Comparison of ENCODE assay signal across 1 cellular context in the genomic region with DNA sequence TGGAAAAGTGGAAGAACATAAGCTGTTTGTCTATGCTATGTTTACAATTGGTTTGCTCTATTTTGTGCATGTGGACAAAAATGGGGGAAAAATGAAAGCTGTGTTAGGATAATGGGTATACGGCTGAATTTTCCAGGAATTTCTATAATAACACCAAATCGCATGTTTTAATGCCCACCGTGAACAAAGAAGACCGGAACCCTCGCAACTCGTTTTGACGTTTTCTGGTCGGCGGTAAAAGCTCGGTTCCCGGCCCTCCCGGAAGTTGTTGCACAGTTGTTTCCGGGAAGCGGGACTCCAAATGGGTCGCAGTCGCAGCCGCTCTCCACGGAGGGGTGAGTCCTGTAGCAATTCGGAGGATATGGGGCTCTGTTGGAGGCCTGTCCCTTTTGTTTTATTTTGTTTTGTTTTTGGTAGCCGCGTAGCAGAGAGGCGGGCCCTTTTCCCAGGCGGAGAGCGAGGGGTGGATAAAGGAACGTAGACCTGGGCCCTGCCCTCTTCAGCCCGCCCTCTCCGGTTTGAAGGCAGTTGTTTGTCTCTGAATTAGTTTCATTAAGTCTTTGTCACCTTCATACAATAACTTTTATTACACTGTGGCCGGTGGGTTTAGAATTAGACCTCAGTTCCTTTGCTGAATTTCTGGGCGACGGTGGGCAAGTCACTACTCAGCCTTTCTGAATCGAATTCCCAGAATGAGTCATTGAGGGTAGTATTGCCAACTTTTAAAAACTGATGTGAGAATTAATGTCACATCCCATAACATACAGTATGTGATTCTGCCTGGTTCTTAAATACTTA.
TF ChIP-seq lines count a peak whose summit lies in the region.

A gene with protein sequence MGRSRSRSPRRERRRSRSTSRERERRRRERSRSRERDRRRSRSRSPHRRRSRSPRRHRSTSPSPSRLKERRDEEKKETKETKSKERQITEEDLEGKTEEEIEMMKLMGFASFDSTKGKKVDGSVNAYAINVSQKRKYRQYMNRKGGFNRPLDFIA (plus strand): TSS at position 273 of the 798 bp plus-strand sequence. CDS start 29 bp downstream, at position 302.

TF ChIP-seq in HepG2, 621 proteins besides CTCF, POLR2A, EP300 and RAD21 (continued from another document and continues in another):
- TF ChIP-seq, protein P1, sequence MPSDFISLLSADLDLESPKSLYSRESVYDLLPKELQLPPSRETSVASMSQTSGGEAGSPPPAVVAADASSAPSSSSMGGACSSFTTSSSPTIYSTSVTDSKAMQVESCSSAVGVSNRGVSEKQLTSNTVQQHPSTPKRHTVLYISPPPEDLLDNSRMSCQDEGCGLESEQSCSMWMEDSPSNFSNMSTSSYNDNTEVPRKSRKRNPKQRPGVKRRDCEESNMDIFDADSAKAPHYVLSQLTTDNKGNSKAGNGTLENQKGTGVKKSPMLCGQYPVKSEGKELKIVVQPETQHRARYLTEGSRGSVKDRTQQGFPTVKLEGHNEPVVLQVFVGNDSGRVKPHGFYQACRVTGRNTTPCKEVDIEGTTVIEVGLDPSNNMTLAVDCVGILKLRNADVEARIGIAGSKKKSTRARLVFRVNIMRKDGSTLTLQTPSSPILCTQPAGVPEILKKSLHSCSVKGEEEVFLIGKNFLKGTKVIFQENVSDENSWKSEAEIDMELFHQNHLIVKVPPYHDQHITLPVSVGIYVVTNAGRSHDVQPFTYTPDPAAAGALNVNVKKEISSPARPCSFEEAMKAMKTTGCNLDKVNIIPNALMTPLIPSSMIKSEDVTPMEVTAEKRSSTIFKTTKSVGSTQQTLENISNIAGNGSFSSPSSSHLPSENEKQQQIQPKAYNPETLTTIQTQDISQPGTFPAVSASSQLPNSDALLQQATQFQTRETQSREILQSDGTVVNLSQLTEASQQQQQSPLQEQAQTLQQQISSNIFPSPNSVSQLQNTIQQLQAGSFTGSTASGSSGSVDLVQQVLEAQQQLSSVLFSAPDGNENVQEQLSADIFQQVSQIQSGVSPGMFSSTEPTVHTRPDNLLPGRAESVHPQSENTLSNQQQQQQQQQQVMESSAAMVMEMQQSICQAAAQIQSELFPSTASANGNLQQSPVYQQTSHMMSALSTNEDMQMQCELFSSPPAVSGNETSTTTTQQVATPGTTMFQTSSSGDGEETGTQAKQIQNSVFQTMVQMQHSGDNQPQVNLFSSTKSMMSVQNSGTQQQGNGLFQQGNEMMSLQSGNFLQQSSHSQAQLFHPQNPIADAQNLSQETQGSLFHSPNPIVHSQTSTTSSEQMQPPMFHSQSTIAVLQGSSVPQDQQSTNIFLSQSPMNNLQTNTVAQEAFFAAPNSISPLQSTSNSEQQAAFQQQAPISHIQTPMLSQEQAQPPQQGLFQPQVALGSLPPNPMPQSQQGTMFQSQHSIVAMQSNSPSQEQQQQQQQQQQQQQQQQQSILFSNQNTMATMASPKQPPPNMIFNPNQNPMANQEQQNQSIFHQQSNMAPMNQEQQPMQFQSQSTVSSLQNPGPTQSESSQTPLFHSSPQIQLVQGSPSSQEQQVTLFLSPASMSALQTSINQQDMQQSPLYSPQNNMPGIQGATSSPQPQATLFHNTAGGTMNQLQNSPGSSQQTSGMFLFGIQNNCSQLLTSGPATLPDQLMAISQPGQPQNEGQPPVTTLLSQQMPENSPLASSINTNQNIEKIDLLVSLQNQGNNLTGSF (CRISPR knock-in tag; IDR thresholded peaks at IDR 0.05): peak; percentile 91
- no peak for TF ChIP-seq ZNF780A (CRISPR knock-in tag; IDR thresholded peaks at IDR 0.05)
- TF ChIP-seq, protein P2, sequence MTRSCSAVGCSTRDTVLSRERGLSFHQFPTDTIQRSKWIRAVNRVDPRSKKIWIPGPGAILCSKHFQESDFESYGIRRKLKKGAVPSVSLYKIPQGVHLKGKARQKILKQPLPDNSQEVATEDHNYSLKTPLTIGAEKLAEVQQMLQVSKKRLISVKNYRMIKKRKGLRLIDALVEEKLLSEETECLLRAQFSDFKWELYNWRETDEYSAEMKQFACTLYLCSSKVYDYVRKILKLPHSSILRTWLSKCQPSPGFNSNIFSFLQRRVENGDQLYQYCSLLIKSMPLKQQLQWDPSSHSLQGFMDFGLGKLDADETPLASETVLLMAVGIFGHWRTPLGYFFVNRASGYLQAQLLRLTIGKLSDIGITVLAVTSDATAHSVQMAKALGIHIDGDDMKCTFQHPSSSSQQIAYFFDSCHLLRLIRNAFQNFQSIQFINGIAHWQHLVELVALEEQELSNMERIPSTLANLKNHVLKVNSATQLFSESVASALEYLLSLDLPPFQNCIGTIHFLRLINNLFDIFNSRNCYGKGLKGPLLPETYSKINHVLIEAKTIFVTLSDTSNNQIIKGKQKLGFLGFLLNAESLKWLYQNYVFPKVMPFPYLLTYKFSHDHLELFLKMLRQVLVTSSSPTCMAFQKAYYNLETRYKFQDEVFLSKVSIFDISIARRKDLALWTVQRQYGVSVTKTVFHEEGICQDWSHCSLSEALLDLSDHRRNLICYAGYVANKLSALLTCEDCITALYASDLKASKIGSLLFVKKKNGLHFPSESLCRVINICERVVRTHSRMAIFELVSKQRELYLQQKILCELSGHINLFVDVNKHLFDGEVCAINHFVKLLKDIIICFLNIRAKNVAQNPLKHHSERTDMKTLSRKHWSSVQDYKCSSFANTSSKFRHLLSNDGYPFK (CRISPR knock-in tag; IDR thresholded peaks at IDR 0.05; ENCODE audit: borderline replicate concordance): peak; percentile 86; the same call in 1 of the 2 replicates
- 0 out of 2 replicates have a peak, but pooled peaks have one; percentile 51 for TF ChIP-seq ZNF83 (CRISPR knock-in tag; IDR thresholded peaks at IDR 0.05; ENCODE audit: borderline replicate concordance)
- peak; percentile 77 for TF ChIP-seq RARA (CRISPR knock-in tag; IDR thresholded peaks at IDR 0.05)
- peak; percentile 97 for TF ChIP-seq TGIF2 (CRISPR knock-in tag; IDR thresholded peaks at IDR 0.05)
- peak; percentile 56; the same call in 1 of the 3 replicates for TF ChIP-seq MXI1 (IDR thresholded peaks at IDR 0.05; ENCODE audit: borderline replicate concordance, low read depth, low read length)
- TF ChIP-seq TBL1XR1 (IDR thresholded peaks at IDR 0.05; ENCODE audit: borderline replicate concordance, low read length, partially characterized antibody): peak; percentile 58
- peak; percentile 82; the same call in 1 of the 2 replicates for TF ChIP-seq ZFP82 (CRISPR knock-in tag; IDR thresholded peaks at IDR 0.05; ENCODE audit: borderline replicate concordance)
- no peak for TF ChIP-seq AGO1 (IDR thresholded peaks at IDR 0.05; ENCODE audit: low read depth, low read length, poor library complexity, severe bottlenecking)
- TF ChIP-seq, protein P3, sequence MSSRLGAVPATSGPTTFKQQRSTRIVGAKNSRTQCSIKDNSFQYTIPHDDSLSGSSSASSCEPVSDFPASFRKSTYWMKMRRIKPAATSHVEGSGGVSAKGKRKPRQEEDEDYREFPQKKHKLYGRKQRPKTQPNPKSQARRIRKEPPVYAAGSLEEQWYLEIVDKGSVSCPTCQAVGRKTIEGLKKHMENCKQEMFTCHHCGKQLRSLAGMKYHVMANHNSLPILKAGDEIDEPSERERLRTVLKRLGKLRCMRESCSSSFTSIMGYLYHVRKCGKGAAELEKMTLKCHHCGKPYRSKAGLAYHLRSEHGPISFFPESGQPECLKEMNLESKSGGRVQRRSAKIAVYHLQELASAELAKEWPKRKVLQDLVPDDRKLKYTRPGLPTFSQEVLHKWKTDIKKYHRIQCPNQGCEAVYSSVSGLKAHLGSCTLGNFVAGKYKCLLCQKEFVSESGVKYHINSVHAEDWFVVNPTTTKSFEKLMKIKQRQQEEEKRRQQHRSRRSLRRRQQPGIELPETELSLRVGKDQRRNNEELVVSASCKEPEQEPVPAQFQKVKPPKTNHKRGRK (CRISPR knock-in tag; IDR thresholded peaks at IDR 0.05): peak; percentile 91
- peak; percentile 93 for TF ChIP-seq ISL2 (CRISPR knock-in tag; IDR thresholded peaks at IDR 0.05)
- TF ChIP-seq, protein P4, sequence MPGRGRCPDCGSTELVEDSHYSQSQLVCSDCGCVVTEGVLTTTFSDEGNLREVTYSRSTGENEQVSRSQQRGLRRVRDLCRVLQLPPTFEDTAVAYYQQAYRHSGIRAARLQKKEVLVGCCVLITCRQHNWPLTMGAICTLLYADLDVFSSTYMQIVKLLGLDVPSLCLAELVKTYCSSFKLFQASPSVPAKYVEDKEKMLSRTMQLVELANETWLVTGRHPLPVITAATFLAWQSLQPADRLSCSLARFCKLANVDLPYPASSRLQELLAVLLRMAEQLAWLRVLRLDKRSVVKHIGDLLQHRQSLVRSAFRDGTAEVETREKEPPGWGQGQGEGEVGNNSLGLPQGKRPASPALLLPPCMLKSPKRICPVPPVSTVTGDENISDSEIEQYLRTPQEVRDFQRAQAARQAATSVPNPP (CRISPR knock-in tag; IDR thresholded peaks at IDR 0.05): peak; percentile 63
- TF ChIP-seq HDAC1 (CRISPR knock-in tag; IDR thresholded peaks at IDR 0.05): peak; percentile 88
- TF ChIP-seq, protein P5, sequence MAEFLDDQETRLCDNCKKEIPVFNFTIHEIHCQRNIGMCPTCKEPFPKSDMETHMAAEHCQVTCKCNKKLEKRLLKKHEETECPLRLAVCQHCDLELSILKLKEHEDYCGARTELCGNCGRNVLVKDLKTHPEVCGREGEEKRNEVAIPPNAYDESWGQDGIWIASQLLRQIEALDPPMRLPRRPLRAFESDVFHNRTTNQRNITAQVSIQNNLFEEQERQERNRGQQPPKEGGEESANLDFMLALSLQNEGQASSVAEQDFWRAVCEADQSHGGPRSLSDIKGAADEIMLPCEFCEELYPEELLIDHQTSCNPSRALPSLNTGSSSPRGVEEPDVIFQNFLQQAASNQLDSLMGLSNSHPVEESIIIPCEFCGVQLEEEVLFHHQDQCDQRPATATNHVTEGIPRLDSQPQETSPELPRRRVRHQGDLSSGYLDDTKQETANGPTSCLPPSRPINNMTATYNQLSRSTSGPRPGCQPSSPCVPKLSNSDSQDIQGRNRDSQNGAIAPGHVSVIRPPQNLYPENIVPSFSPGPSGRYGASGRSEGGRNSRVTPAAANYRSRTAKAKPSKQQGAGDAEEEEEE (CRISPR knock-in tag; IDR thresholded peaks at IDR 0.05; ENCODE audit: borderline replicate concordance): no peak
- TF ChIP-seq, protein P6, sequence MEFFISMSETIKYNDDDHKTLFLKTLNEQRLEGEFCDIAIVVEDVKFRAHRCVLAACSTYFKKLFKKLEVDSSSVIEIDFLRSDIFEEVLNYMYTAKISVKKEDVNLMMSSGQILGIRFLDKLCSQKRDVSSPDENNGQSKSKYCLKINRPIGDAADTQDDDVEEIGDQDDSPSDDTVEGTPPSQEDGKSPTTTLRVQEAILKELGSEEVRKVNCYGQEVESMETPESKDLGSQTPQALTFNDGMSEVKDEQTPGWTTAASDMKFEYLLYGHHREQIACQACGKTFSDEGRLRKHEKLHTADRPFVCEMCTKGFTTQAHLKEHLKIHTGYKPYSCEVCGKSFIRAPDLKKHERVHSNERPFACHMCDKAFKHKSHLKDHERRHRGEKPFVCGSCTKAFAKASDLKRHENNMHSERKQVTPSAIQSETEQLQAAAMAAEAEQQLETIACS (CRISPR knock-in tag; IDR thresholded peaks at IDR 0.05): no peak; the same call in 1 of the 2 replicates
- TF ChIP-seq, protein P7, sequence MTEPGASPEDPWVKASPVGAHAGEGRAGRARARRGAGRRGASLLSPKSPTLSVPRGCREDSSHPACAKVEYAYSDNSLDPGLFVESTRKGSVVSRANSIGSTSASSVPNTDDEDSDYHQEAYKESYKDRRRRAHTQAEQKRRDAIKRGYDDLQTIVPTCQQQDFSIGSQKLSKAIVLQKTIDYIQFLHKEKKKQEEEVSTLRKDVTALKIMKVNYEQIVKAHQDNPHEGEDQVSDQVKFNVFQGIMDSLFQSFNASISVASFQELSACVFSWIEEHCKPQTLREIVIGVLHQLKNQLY (CRISPR knock-in tag; IDR thresholded peaks at IDR 0.05): peak; percentile 87
- TF ChIP-seq RAD51 (IDR thresholded peaks at IDR 0.05; ENCODE audit: borderline replicate concordance): no peak
- peak; percentile 88 for TF ChIP-seq SIN3A (IDR thresholded peaks at IDR 0.05; ENCODE audit: borderline replicate concordance, low read depth, low read length)
- TF ChIP-seq, protein P8, sequence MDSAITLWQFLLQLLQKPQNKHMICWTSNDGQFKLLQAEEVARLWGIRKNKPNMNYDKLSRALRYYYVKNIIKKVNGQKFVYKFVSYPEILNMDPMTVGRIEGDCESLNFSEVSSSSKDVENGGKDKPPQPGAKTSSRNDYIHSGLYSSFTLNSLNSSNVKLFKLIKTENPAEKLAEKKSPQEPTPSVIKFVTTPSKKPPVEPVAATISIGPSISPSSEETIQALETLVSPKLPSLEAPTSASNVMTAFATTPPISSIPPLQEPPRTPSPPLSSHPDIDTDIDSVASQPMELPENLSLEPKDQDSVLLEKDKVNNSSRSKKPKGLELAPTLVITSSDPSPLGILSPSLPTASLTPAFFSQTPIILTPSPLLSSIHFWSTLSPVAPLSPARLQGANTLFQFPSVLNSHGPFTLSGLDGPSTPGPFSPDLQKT (CRISPR knock-in tag; IDR thresholded peaks at IDR 0.05; ENCODE audit: borderline replicate concordance): peak; percentile 35; the same call in 1 of the 2 replicates
- no peak for TF ChIP-seq CHD4 (IDR thresholded peaks at IDR 0.05; ENCODE audit: borderline replicate concordance, low read length)
- no peak for TF ChIP-seq ZMYM2 (CRISPR knock-in tag; IDR thresholded peaks at IDR 0.05)
- peak; percentile 87; the same call in 1 of the 2 replicates for TF ChIP-seq ZNF136 (CRISPR knock-in tag; IDR thresholded peaks at IDR 0.05; ENCODE audit: low read depth)
- TF ChIP-seq ZNF713 (CRISPR knock-in tag; IDR thresholded peaks at IDR 0.05): no peak
- TF ChIP-seq, protein P9, sequence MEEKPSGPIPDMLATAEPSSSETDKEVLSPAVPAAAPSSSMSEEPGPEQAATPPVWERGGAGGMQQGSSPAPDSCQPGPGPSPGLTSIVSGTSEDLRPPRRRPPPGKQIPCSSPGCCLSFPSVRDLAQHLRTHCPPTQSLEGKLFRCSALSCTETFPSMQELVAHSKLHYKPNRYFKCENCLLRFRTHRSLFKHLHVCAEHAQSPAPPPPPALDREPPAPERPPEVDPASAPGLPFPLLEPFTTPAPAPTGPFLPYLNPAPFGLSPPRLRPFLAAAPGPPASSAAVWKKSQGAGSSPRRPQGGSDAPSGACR (CRISPR knock-in tag; IDR thresholded peaks at IDR 0.05): peak; percentile 89
- no peak for TF ChIP-seq SOX6 (IDR thresholded peaks at IDR 0.05)
- no peak for TF ChIP-seq SOX6 (CRISPR knock-in tag; IDR thresholded peaks at IDR 0.05)
- TF ChIP-seq IKZF4 (CRISPR knock-in tag; IDR thresholded peaks at IDR 0.05; ENCODE audit: borderline replicate concordance, low read depth, not compliant biosample characterization): peak; percentile 79
- TF ChIP-seq SP1 (IDR thresholded peaks at IDR 0.05): no peak
- peak; percentile 70; the same call in 1 of the 2 replicates for TF ChIP-seq SP1 (CRISPR knock-in tag; IDR thresholded peaks at IDR 0.05)
- TF ChIP-seq IRX3 (CRISPR knock-in tag; IDR thresholded peaks at IDR 0.05; ENCODE audit: borderline replicate concordance, low read depth): peak; percentile 73; the same call in 1 of the 2 replicates
- TF ChIP-seq, protein P10, sequence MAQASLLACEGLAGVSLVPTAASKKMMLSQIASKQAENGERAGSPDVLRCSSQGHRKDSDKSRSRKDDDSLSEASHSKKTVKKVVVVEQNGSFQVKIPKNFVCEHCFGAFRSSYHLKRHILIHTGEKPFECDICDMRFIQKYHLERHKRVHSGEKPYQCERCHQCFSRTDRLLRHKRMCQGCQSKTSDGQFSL (CRISPR knock-in tag; IDR thresholded peaks at IDR 0.05): peak; percentile 68; the same call in 1 of the 2 replicates
